7 cellular contexts compared by ENCODE assay signal in genomic region chr17:76561332-76561731, GRCh38. TPM values are rescaled to one million over a fixed set of nuclear protein-coding genes. Genes with fewer than 3 reads are reported as not detected.
DNase-seq lines count a peak whose midpoint lies in the region; ATAC-seq and TF ChIP-seq lines count a peak whose summit lies in the region.

No MANE protein-coding gene starts in this region.

- no peak overlapping the region for H2BK20ac ChIP-seq in H9 (ENCODE audit: low read depth, low read length, poor library complexity, severe bottlenecking)

- peaks cover 35% of the 10 kb centered on the region for H3K79me2 ChIP-seq in H9 (ENCODE audit: insufficient read depth, low read length)

- no peak overlapping the region for H2BK5ac ChIP-seq in H9 (ENCODE audit: insufficient read length, low read length)

- H3K23ac ChIP-seq in H9 (ENCODE audit: insufficient read length, low read depth, low read length), result no peak overlapping the region

- no peak overlapping the region for H3K18ac ChIP-seq in H9 (ENCODE audit: insufficient read length, low read depth, low read length)

- no peaks in the 10 kb centered on the region; the same call in 1 of the 2 replicates for H3K27me3 Mint-ChIP-seq in H9 (ENCODE audit: low read depth)

- H3K9me3 Mint-ChIP-seq in H9, result no peaks in the 10 kb centered on the region; a peak in 1 of 5 replicates

- WGBS in H9 (ENCODE audit: extremely low coverage, insufficient read length, low lambda C conversion rate), result no CpG with 5 or more reads among the region's 7 CpGs

- peak overlapping the region; percentile 4 for H3K4me3 ChIP-seq in RWPE2 (ENCODE audit: severe bottlenecking)
- no peak overlapping the region for H3K4me3 ChIP-seq in skeletal muscle tissue (ENCODE audit: low read length in 3 of 3)

- H4K5ac ChIP-seq in H9 (ENCODE audit: insufficient read length, low read depth, low read length), result no peak overlapping the region

- no peak overlapping the region for H2BK12ac ChIP-seq in H9 (ENCODE audit: insufficient read length, low read depth, low read length)

- no peak overlapping the region for H3T11ph ChIP-seq in H9 (ENCODE audit: low read length)

- H3K4me1 Mint-ChIP-seq in H9, result peaks cover 38 to 43% of the 10 kb centered on the region in 2 experiments

- H3K4me2 ChIP-seq in H9 (ENCODE audit: insufficient read depth, insufficient read length, low read length), result no peak overlapping the region

- H3K36me3 ChIP-seq in RWPE2 (ENCODE audit: low read depth), result peaks cover 78% of the 10 kb centered on the region
- peaks cover 12 to 26% (median 22%) of the 10 kb centered on the region in 3 donors for H3K36me3 ChIP-seq in skeletal muscle tissue (ENCODE audit: control insufficient read depth in 3 of 3, insufficient read depth in 3 of 3, low read length in 3 of 3)

- H3K27ac ChIP-seq in H9 (ENCODE audit: insufficient read length, low read depth, low read length), result no peak overlapping the region
- H3K27ac ChIP-seq in RWPE2 (ENCODE audit: poor library complexity, severe bottlenecking), result peak overlapping the region; percentile 82
- H3K27ac ChIP-seq in epithelial cell of prostate, result peak overlapping the region; percentile 85
- H3K27ac ChIP-seq in skeletal muscle tissue (ENCODE audit: low read depth, low read length), result peak overlapping the region; percentile 34
- no peak overlapping the region for H3K27ac ChIP-seq in caudate nucleus (ENCODE audit: low read depth, low read length)

- H2AFZ ChIP-seq in H9 (ENCODE audit: low read length), result no peak overlapping the region

- H2AK5ac ChIP-seq in H9 (ENCODE audit: insufficient read length, low read length), result no peak overlapping the region

- no peak overlapping the region for H3K56ac ChIP-seq in H9 (ENCODE audit: insufficient read length, low read depth, low read length)

- H3K9me3 ChIP-seq in H9 (ENCODE audit: control insufficient read depth, low read depth, low read length), result no peaks in the 10 kb centered on the region
- H3K9me3 ChIP-seq in RWPE2 (ENCODE audit: severe bottlenecking), result no peaks in the 10 kb centered on the region
- no peaks in the 10 kb centered on the region for H3K9me3 ChIP-seq in skeletal muscle tissue (ENCODE audit: control insufficient read depth in 3 of 3, low read length in 3 of 3)

- peaks cover 47 to 78% (median 65%) of the 10 kb centered on the region in 3 experiments for H3K36me3 Mint-ChIP-seq in H9 (ENCODE audit: insufficient read depth in 1 of 3, low read depth in 3 of 3)

- peak overlapping the region; percentile 24 to 97; a peak in 2 of 5 replicates for H3K4me3 Mint-ChIP-seq in H9

- no peak overlapping the region for H2BK15ac ChIP-seq in H9 (ENCODE audit: low read depth, low read length)

- DNase-seq in H9 (no peak), RWPE2 (ENCODE audit: low spot score) (no peak), epithelial cell of prostate (ENCODE audit: low read depth, low spot score) (no peak), caudate nucleus (lab: John Stamatoyannopoulos, UW) (no peak), NCI-H146 (lab: John Stamatoyannopoulos, UW) (no peak), kidney tubule cell (ENCODE audit: low spot score) (no peak)

- no peaks in the 10 kb centered on the region for H3K4me1 ChIP-seq in H9 (ENCODE audit: insufficient read depth, low read length)
- H3K4me1 ChIP-seq in RWPE2 (ENCODE audit: insufficient read depth, poor library complexity, severe bottlenecking), result peaks cover 46% of the 10 kb centered on the region
- peaks cover 46 to 62% (median 46%) of the 10 kb centered on the region in 3 donors for H3K4me1 ChIP-seq in skeletal muscle tissue (ENCODE audit: control insufficient read depth in 3 of 3, insufficient read depth in 3 of 3, low read length in 3 of 3)

- H3K4ac ChIP-seq in H9 (ENCODE audit: low read depth, low read length), result no peak overlapping the region

- H4K91ac ChIP-seq in H9 (ENCODE audit: insufficient read length, low read depth, low read length), result no peak overlapping the region

- H3K27ac Mint-ChIP-seq in H9, result peak overlapping the region in 1 of 3 experiments; percentile 88; a peak in 2 of 7 replicates

- no peak overlapping the region for H3K14ac ChIP-seq in H9 (ENCODE audit: insufficient read depth, low read length)

- no peak overlapping the region for H2BK120ac ChIP-seq in H9 (ENCODE audit: low read depth, low read length, poor library complexity, severe bottlenecking)

- H3K9ac ChIP-seq in H9 (ENCODE audit: extremely low read depth, insufficient read length, low read length), result no peak overlapping the region
- H3K9ac ChIP-seq in skeletal muscle tissue (ENCODE audit: low read depth in 1 of 3, low read length in 3 of 3), result peak overlapping the region in 1 of 3 donors; percentile 7

- peaks cover 2% of the 10 kb centered on the region for H3K79me1 ChIP-seq in H9 (ENCODE audit: insufficient read depth, low read depth, low read length, poor library complexity, severe bottlenecking)

- no peaks in the 10 kb centered on the region for H4K20me1 ChIP-seq in H9 (ENCODE audit: control insufficient read depth, insufficient read depth, insufficient read length)

- ATAC-seq in RWPE2 (ENCODE audit: low read depth), result no peak

- no peak overlapping the region for H4K8ac ChIP-seq in H9 (replicated peaks; ENCODE audit: insufficient read length, low read depth, low read length)

- peaks cover 6% of the 10 kb centered on the region for H3K23me2 ChIP-seq in H9 (ENCODE audit: insufficient read length, low read depth, low read length, poor library complexity, severe bottlenecking)

- TF ChIP-seq CTCF in H9 (conservative IDR thresholded peaks at IDR 0.05) (no peak), RWPE2 (IDR thresholded peaks at IDR 0.05; ENCODE audit: poor library complexity, severe bottlenecking) (no peak)

- no peaks in the 10 kb centered on the region for H3K27me3 ChIP-seq in H9 (ENCODE audit: insufficient read depth, low read length)
- H3K27me3 ChIP-seq in RWPE2 (ENCODE audit: insufficient read depth, poor library complexity, severe bottlenecking), result no peaks in the 10 kb centered on the region
- H3K27me3 ChIP-seq in skeletal muscle tissue (ENCODE audit: control insufficient read depth in 3 of 3, insufficient read depth in 3 of 3, low read length in 3 of 3), result no peaks in the 10 kb centered on the region

RNA-seq across cellular contexts. Expression of gene PRCD, which starts 21.5 kb away (rescaled TPM):
- total RNA-seq in H9 (2021) (0.42 and 0.46 TPM in 2 replicates), skeletal muscle tissue (0.52 TPM)

RNA-seq across cellular contexts. Expression of gene CYGB, which starts 23.8 kb away (rescaled TPM):
- 2.4 and 2.8 TPM in 2 replicates for total RNA-seq in H9 (2021)
- total RNA-seq in skeletal muscle tissue, result 8.9 TPM

RNA-seq across cellular contexts. Expression of gene ST6GALNAC2, which starts 24.3 kb away (rescaled TPM):
- total RNA-seq in H9 (2021) (0.37 and 0.46 TPM in 2 replicates), skeletal muscle tissue (2.6 TPM)

Comparison
In these comparisons a context has a peak if more than half of its experiments do, and no peak if none do; other contexts are left out.
1. H3K27ac ChIP-seq: peak in RWPE2 (single experiment), epithelial cell of prostate (single experiment) and skeletal muscle tissue (single experiment); none in H9 (single experiment) and caudate nucleus (single experiment).